In the genomic region with DNA sequence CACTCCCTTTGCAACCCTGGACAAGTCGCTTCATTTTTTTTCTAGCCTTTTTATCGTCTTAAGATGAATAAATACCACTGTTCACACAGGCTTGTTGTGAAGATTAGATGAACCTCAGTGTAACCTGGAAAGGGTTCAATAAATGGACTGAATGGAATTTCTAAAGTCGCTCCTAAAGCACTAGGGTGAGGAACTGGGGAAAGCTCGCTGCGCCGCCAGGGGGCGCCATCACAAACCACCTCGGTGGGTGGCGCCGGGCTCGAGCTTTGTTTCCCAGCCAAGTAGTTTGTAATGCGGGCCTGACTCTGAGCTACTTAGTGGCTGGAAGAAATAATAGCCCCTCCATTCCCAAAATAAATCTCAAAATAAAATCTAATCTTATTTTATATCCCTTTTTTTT, we compare ENCODE assay signal across 8 cellular contexts. TPM values are rescaled to one million over a fixed set of nuclear protein-coding genes. Genes with fewer than 3 reads are reported as not detected.
DNase-seq lines count a peak whose midpoint lies in the region; ATAC-seq and TF ChIP-seq lines count a peak whose summit lies in the region.

No MANE protein-coding gene starts in this region.

- no peak overlapping the region for H2AFZ ChIP-seq in hepatocyte

- DNase-seq in CD4-positive, CD25-positive, alpha-beta regulatory T cell = peak; percentile 55 to 69 (median 67)
- DNase-seq in HK-2 (ENCODE audit: unreplicated experiment) (peak; percentile 63), hepatocyte (ENCODE audit: low spot score) (peak; percentile 31), superior temporal gyrus (ENCODE audit: extremely low spot score) (no peak)
- DNase-seq in activated naive CD4-positive, alpha-beta T cell treated with anti-CD3 and anti-CD28 coated beads, Interleukin-2, amount 50 U/mL, for 16 hours = peak; percentile 80
- DNase-seq in stimulated activated CD4-positive, alpha-beta T cell treated with anti-CD3 and anti-CD28 coated beads, Interleukin-4, amount 100 ng/mL, for 1 hour = peak; percentile 84

- no peaks in the 10 kb centered on the region for H3K9me2 ChIP-seq in hepatocyte (replicated peaks; ENCODE audit: insufficient read depth)

- peak; percentile 52 to 59 for ATAC-seq in CD4-positive, CD25-positive, alpha-beta regulatory T cell (ENCODE audit: low read depth in 2 of 2)
- ATAC-seq in SK-N-SH treated with all-trans-retinoic acid at 6 μM for 48 hours (peak; percentile 73), HG02610 (IDR thresholded peaks at IDR 0.05; ENCODE audit: unreplicated experiment) (no peak)

- peaks cover 31% of the 10 kb centered on the region for H3K27me3 Mint-ChIP-seq in CD4-positive, CD25-positive, alpha-beta regulatory T cell

- H3K27ac ChIP-seq in CD4-positive, CD25-positive, alpha-beta regulatory T cell (ENCODE audit: insufficient read depth, low read length, poor library complexity, severe bottlenecking) = no peak overlapping the region
- H3K27ac ChIP-seq in hepatocyte = no peak overlapping the region

- no peak overlapping the region for H3K27ac Mint-ChIP-seq in CD4-positive, CD25-positive, alpha-beta regulatory T cell

- no peak overlapping the region for H3K4me3 Mint-ChIP-seq in CD4-positive, CD25-positive, alpha-beta regulatory T cell

- H3K4me1 Mint-ChIP-seq in CD4-positive, CD25-positive, alpha-beta regulatory T cell = peaks cover 3 to 7% (median 5%) of the 10 kb centered on the region in 4 donors

- peak; percentile 34 for TF ChIP-seq CTCF in hepatocyte (IDR thresholded peaks at IDR 0.05; ENCODE audit: poor library complexity)

- H3K79me2 ChIP-seq in hepatocyte = no peaks in the 10 kb centered on the region

- no peaks in the 10 kb centered on the region for H3K36me3 Mint-ChIP-seq in CD4-positive, CD25-positive, alpha-beta regulatory T cell

- no peaks in the 10 kb centered on the region for H3K36me3 ChIP-seq in CD4-positive, CD25-positive, alpha-beta regulatory T cell (ENCODE audit: control insufficient read depth, insufficient read depth, low read length)
- H3K36me3 ChIP-seq in hepatocyte (replicated peaks; ENCODE audit: insufficient read depth, low read depth) = no peaks in the 10 kb centered on the region

- no peaks in the 10 kb centered on the region for H4K20me1 ChIP-seq in hepatocyte (ENCODE audit: insufficient read depth, poor library complexity, severe bottlenecking)

- peaks cover 6% of the 10 kb centered on the region for H3K27me3 ChIP-seq in CD4-positive, CD25-positive, alpha-beta regulatory T cell (ENCODE audit: control insufficient read depth, insufficient read depth, low read length)
- no peaks in the 10 kb centered on the region for H3K27me3 ChIP-seq in hepatocyte

- no peak overlapping the region for H3K4me3 ChIP-seq in CD4-positive, CD25-positive, alpha-beta regulatory T cell (ENCODE audit: low read depth, low read length)
- no peak overlapping the region for H3K4me3 ChIP-seq in hepatocyte

- WGBS in hepatocyte (ENCODE audit: low lambda C conversion rate, missing lambda C conversion rate) = 19% methylated on average over 12 of the region's 12 CpGs

- H3K9me3 Mint-ChIP-seq in CD4-positive, CD25-positive, alpha-beta regulatory T cell = no peaks in the 10 kb centered on the region

- H3K4me2 ChIP-seq in hepatocyte = no peak overlapping the region

- H3K4me1 ChIP-seq in CD4-positive, CD25-positive, alpha-beta regulatory T cell (ENCODE audit: control insufficient read depth, insufficient read depth, low read length, poor library complexity, severe bottlenecking) = no peaks in the 10 kb centered on the region
- H3K4me1 ChIP-seq in hepatocyte (ENCODE audit: insufficient read depth) = no peaks in the 10 kb centered on the region

- no peaks in the 10 kb centered on the region for H3K9me3 ChIP-seq in CD4-positive, CD25-positive, alpha-beta regulatory T cell (ENCODE audit: control insufficient read depth in 2 of 2, low read length in 2 of 2)
- no peaks in the 10 kb centered on the region for H3K9me3 ChIP-seq in hepatocyte (ENCODE audit: low read depth)

TF ChIP-seq in SK-N-SH treated with all-trans-retinoic acid at 6 μM for 48 hours, 23 proteins besides CTCF, POLR2A, EP300 and RAD21 (continues in another document):
- TF ChIP-seq PPARA (CRISPR knock-in tag; IDR thresholded peaks at IDR 0.05; ENCODE audit: borderline replicate concordance) (no peak), TCF4 (CRISPR knock-in tag; IDR thresholded peaks at IDR 0.05; ENCODE audit: borderline replicate concordance) (no peak), BACH2 (CRISPR knock-in tag; IDR thresholded peaks at IDR 0.05; ENCODE audit: borderline replicate concordance) (no peak), CSDC2 (CRISPR knock-in tag; IDR thresholded peaks at IDR 0.05) (no peak), GLIS3 (CRISPR knock-in tag; IDR thresholded peaks at IDR 0.05) (no peak), ZFP30 (CRISPR knock-in tag; IDR thresholded peaks at IDR 0.05) (no peak)
- TF ChIP-seq, protein P1, sequence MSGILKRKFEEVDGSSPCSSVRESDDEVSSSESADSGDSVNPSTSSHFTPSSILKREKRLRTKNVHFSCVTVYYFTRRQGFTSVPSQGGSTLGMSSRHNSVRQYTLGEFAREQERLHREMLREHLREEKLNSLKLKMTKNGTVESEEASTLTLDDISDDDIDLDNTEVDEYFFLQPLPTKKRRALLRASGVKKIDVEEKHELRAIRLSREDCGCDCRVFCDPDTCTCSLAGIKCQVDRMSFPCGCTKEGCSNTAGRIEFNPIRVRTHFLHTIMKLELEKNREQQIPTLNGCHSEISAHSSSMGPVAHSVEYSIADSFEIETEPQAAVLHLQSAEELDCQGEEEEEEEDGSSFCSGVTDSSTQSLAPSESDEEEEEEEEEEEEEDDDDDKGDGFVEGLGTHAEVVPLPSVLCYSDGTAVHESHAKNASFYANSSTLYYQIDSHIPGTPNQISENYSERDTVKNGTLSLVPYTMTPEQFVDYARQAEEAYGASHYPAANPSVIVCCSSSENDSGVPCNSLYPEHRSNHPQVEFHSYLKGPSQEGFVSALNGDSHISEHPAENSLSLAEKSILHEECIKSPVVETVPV (CRISPR knock-in tag; IDR thresholded peaks at IDR 0.05) = no peak
- TF ChIP-seq, protein P2, sequence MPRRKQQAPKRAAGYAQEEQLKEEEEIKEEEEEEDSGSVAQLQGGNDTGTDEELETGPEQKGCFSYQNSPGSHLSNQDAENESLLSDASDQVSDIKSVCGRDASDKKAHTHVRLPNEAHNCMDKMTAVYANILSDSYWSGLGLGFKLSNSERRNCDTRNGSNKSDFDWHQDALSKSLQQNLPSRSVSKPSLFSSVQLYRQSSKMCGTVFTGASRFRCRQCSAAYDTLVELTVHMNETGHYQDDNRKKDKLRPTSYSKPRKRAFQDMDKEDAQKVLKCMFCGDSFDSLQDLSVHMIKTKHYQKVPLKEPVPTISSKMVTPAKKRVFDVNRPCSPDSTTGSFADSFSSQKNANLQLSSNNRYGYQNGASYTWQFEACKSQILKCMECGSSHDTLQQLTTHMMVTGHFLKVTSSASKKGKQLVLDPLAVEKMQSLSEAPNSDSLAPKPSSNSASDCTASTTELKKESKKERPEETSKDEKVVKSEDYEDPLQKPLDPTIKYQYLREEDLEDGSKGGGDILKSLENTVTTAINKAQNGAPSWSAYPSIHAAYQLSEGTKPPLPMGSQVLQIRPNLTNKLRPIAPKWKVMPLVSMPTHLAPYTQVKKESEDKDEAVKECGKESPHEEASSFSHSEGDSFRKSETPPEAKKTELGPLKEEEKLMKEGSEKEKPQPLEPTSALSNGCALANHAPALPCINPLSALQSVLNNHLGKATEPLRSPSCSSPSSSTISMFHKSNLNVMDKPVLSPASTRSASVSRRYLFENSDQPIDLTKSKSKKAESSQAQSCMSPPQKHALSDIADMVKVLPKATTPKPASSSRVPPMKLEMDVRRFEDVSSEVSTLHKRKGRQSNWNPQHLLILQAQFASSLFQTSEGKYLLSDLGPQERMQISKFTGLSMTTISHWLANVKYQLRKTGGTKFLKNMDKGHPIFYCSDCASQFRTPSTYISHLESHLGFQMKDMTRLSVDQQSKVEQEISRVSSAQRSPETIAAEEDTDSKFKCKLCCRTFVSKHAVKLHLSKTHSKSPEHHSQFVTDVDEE (CRISPR knock-in tag; IDR thresholded peaks at IDR 0.05) = no peak
- TF ChIP-seq, protein P3, sequence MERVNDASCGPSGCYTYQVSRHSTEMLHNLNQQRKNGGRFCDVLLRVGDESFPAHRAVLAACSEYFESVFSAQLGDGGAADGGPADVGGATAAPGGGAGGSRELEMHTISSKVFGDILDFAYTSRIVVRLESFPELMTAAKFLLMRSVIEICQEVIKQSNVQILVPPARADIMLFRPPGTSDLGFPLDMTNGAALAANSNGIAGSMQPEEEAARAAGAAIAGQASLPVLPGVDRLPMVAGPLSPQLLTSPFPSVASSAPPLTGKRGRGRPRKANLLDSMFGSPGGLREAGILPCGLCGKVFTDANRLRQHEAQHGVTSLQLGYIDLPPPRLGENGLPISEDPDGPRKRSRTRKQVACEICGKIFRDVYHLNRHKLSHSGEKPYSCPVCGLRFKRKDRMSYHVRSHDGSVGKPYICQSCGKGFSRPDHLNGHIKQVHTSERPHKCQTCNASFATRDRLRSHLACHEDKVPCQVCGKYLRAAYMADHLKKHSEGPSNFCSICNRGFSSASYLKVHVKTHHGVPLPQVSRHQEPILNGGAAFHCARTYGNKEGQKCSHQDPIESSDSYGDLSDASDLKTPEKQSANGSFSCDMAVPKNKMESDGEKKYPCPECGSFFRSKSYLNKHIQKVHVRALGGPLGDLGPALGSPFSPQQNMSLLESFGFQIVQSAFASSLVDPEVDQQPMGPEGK (CRISPR knock-in tag; IDR thresholded peaks at IDR 0.05; ENCODE audit: borderline replicate concordance) = no peak
- TF ChIP-seq, protein P4, sequence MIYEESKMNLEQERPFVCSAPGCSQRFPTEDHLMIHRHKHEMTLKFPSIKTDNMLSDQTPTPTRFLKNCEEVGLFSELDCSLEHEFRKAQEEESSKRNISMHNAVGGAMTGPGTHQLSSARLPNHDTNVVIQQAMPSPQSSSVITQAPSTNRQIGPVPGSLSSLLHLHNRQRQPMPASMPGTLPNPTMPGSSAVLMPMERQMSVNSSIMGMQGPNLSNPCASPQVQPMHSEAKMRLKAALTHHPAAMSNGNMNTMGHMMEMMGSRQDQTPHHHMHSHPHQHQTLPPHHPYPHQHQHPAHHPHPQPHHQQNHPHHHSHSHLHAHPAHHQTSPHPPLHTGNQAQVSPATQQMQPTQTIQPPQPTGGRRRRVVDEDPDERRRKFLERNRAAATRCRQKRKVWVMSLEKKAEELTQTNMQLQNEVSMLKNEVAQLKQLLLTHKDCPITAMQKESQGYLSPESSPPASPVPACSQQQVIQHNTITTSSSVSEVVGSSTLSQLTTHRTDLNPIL (CRISPR knock-in tag; IDR thresholded peaks at IDR 0.05; ENCODE audit: low read depth) = no peak

RNA-seq across cellular contexts. Expression of a gene that starts 2.2 kb away (rescaled TPM):
- not detected for total RNA-seq in CD4-positive, CD25-positive, alpha-beta regulatory T cell
- polyA plus RNA-seq in CD4-positive, CD25-positive, alpha-beta regulatory T cell = not detected
- total RNA-seq in hepatocyte = 7.9 and 16.0 TPM in 2 replicates
- polyA plus RNA-seq in hepatocyte = 4.5 and 5.3 TPM in 2 replicates

RNA-seq across cellular contexts. Expression of a gene that starts 43.2 kb away (rescaled TPM):
- total RNA-seq in CD4-positive, CD25-positive, alpha-beta regulatory T cell = not detected
- not detected for polyA plus RNA-seq in CD4-positive, CD25-positive, alpha-beta regulatory T cell
- not detected in 2 replicates for total RNA-seq in hepatocyte
- not detected in 2 replicates for polyA plus RNA-seq in hepatocyte

RNA-seq across cellular contexts. Expression of a gene that starts 44.7 kb away (rescaled TPM):
- total RNA-seq in CD4-positive, CD25-positive, alpha-beta regulatory T cell = not detected
- not detected for polyA plus RNA-seq in CD4-positive, CD25-positive, alpha-beta regulatory T cell
- 2.7 and 11.5 TPM in 2 replicates for total RNA-seq in hepatocyte
- 0.96 and 1.5 TPM in 2 replicates for polyA plus RNA-seq in hepatocyte
